Comparison of ENCODE assay signal across 1 cellular context in the genomic region with DNA sequence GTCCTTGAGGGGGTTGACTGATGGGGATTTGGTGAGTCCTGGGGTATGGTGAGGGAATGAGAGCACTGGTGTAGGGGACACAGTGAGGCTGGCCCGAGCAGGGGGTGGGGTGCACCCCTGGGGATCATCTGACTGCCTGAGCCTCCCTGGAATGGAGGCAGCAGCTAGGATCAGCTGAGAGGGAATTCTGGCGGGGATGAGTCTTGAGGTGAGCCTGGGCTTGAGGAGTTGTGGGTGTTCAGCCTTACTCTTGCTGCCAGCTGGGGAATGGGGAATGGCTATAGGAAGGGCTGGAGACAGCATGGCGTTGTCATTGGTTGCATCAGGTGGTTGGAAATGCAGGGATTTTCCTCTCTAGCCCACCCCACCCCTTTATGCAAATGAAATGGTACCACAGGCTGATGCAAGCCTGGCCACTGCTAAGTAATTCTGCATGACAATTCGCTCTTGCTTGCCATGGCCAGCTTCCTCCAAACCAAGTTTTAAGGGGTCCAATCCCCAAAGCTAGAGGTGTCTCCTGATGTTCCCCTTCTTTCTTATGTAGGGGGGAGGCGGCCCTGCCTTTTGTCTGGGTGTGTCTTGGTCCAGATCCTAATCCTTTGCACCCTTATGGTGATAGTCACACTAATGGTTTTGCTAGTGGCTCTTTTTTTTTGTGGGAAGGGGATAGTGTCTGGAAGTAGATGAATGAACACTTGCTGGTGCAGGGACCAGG.
A peak's percentile ranks its signal among the peaks of the same experiment; 100 is the strongest.
TF ChIP-seq lines count a peak whose summit lies in the region.

No MANE protein-coding gene starts in this region.

TF ChIP-seq in GM12878, 131 proteins besides CTCF, POLR2A, EP300 and RAD21 (continues in another document):
- no peak for TF ChIP-seq TBL1XR1 (IDR thresholded peaks at IDR 0.05; ENCODE audit: low read depth, low read length)
- no peak for TF ChIP-seq CREB1 (IDR thresholded peaks at IDR 0.05; ENCODE audit: low read depth)
- no peak for TF ChIP-seq TCF12 (IDR thresholded peaks at IDR 0.05; ENCODE audit: low read depth, low read length)
- TF ChIP-seq ASH2L (IDR thresholded peaks at IDR 0.05; ENCODE audit: borderline replicate concordance, low read depth), result no peak
- 0 out of 2 replicates have a peak, but pooled peaks have one; percentile 36 for TF ChIP-seq YY1 (IDR thresholded peaks at IDR 0.05; ENCODE audit: low read depth, low read length)
- TF ChIP-seq, protein P1, sequence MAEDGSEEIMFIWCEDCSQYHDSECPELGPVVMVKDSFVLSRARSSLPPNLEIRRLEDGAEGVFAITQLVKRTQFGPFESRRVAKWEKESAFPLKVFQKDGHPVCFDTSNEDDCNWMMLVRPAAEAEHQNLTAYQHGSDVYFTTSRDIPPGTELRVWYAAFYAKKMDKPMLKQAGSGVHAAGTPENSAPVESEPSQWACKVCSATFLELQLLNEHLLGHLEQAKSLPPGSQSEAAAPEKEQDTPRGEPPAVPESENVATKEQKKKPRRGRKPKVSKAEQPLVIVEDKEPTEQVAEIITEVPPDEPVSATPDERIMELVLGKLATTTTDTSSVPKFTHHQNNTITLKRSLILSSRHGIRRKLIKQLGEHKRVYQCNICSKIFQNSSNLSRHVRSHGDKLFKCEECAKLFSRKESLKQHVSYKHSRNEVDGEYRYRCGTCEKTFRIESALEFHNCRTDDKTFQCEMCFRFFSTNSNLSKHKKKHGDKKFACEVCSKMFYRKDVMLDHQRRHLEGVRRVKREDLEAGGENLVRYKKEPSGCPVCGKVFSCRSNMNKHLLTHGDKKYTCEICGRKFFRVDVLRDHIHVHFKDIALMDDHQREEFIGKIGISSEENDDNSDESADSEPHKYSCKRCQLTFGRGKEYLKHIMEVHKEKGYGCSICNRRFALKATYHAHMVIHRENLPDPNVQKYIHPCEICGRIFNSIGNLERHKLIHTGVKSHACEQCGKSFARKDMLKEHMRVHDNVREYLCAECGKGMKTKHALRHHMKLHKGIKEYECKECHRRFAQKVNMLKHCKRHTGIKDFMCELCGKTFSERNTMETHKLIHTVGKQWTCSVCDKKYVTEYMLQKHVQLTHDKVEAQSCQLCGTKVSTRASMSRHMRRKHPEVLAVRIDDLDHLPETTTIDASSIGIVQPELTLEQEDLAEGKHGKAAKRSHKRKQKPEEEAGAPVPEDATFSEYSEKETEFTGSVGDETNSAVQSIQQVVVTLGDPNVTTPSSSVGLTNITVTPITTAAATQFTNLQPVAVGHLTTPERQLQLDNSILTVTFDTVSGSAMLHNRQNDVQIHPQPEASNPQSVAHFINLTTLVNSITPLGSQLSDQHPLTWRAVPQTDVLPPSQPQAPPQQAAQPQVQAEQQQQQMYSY (CRISPR knock-in tag; IDR thresholded peaks at IDR 0.05), result no peak
- TF ChIP-seq ZNF274 (IDR thresholded peaks at IDR 0.05; ENCODE audit: insufficient read depth, insufficient read length), result no peak
- TF ChIP-seq EED (IDR thresholded peaks at IDR 0.05; ENCODE audit: low read depth), result 0 out of 2 replicates have a peak, but pooled peaks have one; percentile 22
- TF ChIP-seq SP1 (IDR thresholded peaks at IDR 0.05; ENCODE audit: low read depth, low read length), result peak; percentile 9
- TF ChIP-seq KDM1A (IDR thresholded peaks at IDR 0.05; ENCODE audit: borderline replicate concordance), result no peak
- TF ChIP-seq TARDBP (IDR thresholded peaks at IDR 0.05; ENCODE audit: borderline replicate concordance), result no peak
- TF ChIP-seq HDAC6 (IDR thresholded peaks at IDR 0.05; ENCODE audit: unreplicated experiment), result no peak
- TF ChIP-seq, protein P2, sequence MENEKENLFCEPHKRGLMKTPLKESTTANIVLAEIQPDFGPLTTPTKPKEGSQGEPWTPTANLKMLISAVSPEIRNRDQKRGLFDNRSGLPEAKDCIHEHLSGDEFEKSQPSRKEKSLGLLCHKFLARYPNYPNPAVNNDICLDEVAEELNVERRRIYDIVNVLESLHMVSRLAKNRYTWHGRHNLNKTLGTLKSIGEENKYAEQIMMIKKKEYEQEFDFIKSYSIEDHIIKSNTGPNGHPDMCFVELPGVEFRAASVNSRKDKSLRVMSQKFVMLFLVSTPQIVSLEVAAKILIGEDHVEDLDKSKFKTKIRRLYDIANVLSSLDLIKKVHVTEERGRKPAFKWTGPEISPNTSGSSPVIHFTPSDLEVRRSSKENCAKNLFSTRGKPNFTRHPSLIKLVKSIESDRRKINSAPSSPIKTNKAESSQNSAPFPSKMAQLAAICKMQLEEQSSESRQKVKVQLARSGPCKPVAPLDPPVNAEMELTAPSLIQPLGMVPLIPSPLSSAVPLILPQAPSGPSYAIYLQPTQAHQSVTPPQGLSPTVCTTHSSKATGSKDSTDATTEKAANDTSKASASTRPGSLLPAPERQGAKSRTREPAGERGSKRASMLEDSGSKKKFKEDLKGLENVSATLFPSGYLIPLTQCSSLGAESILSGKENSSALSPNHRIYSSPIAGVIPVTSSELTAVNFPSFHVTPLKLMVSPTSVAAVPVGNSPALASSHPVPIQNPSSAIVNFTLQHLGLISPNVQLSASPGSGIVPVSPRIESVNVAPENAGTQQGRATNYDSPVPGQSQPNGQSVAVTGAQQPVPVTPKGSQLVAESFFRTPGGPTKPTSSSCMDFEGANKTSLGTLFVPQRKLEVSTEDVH (IDR thresholded peaks at IDR 0.05; ENCODE audit: low read depth, partially characterized antibody), result no peak
- TF ChIP-seq, protein P3, sequence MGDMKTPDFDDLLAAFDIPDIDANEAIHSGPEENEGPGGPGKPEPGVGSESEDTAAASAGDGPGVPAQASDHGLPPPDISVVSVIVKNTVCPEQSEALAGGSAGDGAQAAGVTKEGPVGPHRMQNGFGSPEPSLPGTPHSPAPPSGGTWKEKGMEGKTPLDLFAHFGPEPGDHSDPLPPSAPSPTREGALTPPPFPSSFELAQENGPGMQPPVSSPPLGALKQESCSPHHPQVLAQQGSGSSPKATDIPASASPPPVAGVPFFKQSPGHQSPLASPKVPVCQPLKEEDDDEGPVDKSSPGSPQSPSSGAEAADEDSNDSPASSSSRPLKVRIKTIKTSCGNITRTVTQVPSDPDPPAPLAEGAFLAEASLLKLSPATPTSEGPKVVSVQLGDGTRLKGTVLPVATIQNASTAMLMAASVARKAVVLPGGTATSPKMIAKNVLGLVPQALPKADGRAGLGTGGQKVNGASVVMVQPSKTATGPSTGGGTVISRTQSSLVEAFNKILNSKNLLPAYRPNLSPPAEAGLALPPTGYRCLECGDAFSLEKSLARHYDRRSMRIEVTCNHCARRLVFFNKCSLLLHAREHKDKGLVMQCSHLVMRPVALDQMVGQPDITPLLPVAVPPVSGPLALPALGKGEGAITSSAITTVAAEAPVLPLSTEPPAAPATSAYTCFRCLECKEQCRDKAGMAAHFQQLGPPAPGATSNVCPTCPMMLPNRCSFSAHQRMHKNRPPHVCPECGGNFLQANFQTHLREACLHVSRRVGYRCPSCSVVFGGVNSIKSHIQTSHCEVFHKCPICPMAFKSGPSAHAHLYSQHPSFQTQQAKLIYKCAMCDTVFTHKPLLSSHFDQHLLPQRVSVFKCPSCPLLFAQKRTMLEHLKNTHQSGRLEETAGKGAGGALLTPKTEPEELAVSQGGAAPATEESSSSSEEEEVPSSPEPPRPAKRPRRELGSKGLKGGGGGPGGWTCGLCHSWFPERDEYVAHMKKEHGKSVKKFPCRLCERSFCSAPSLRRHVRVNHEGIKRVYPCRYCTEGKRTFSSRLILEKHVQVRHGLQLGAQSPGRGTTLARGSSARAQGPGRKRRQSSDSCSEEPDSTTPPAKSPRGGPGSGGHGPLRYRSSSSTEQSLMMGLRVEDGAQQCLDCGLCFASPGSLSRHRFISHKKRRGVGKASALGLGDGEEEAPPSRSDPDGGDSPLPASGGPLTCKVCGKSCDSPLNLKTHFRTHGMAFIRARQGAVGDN (IDR thresholded peaks at IDR 0.05), result 0 out of 2 replicates have a peak, but pooled peaks have one; percentile 48
- peak; percentile 73 for TF ChIP-seq RELB (IDR thresholded peaks at IDR 0.05; ENCODE audit: low read depth)
- TF ChIP-seq TCF3 (IDR thresholded peaks at IDR 0.05; ENCODE audit: borderline replicate concordance, insufficient read depth, low read depth, low read length), result no peak
- peak; percentile 46; the same call in 1 of the 2 replicates for TF ChIP-seq ATF7 (IDR thresholded peaks at IDR 0.05; ENCODE audit: low read depth)
- no peak for TF ChIP-seq ZNF592 (IDR thresholded peaks at IDR 0.05)
- TF ChIP-seq, protein P4, sequence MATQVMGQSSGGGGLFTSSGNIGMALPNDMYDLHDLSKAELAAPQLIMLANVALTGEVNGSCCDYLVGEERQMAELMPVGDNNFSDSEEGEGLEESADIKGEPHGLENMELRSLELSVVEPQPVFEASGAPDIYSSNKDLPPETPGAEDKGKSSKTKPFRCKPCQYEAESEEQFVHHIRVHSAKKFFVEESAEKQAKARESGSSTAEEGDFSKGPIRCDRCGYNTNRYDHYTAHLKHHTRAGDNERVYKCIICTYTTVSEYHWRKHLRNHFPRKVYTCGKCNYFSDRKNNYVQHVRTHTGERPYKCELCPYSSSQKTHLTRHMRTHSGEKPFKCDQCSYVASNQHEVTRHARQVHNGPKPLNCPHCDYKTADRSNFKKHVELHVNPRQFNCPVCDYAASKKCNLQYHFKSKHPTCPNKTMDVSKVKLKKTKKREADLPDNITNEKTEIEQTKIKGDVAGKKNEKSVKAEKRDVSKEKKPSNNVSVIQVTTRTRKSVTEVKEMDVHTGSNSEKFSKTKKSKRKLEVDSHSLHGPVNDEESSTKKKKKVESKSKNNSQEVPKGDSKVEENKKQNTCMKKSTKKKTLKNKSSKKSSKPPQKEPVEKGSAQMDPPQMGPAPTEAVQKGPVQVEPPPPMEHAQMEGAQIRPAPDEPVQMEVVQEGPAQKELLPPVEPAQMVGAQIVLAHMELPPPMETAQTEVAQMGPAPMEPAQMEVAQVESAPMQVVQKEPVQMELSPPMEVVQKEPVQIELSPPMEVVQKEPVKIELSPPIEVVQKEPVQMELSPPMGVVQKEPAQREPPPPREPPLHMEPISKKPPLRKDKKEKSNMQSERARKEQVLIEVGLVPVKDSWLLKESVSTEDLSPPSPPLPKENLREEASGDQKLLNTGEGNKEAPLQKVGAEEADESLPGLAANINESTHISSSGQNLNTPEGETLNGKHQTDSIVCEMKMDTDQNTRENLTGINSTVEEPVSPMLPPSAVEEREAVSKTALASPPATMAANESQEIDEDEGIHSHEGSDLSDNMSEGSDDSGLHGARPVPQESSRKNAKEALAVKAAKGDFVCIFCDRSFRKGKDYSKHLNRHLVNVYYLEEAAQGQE (IDR thresholded peaks at IDR 0.05; ENCODE audit: low read depth, low read length), result no peak
- TF ChIP-seq, protein P5, sequence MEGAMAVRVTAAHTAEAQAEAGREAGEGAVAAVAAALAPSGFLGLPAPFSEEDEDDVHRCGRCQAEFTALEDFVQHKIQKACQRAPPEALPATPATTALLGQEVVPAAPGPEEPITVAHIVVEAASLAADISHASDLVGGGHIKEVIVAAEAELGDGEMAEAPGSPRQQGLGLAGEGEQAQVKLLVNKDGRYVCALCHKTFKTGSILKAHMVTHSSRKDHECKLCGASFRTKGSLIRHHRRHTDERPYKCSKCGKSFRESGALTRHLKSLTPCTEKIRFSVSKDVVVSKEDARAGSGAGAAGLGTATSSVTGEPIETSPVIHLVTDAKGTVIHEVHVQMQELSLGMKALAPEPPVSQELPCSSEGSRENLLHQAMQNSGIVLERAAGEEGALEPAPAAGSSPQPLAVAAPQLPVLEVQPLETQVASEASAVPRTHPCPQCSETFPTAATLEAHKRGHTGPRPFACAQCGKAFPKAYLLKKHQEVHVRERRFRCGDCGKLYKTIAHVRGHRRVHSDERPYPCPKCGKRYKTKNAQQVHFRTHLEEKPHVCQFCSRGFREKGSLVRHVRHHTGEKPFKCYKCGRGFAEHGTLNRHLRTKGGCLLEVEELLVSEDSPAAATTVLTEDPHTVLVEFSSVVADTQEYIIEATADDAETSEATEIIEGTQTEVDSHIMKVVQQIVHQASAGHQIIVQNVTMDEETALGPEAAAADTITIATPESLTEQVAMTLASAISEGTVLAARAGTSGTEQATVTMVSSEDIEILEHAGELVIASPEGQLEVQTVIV (IDR thresholded peaks at IDR 0.05; ENCODE audit: borderline replicate concordance, partially characterized antibody), result no peak
- no peak for TF ChIP-seq HCFC1 (IDR thresholded peaks at IDR 0.05; ENCODE audit: low read length)
- TF ChIP-seq MTA2 (IDR thresholded peaks at IDR 0.05; ENCODE audit: low read depth), result no peak
- TF ChIP-seq SIN3A (IDR thresholded peaks at IDR 0.05; ENCODE audit: low read depth, low read length), result no peak
- peak; percentile 56 for TF ChIP-seq RELA (IDR thresholded peaks at IDR 0.05; ENCODE audit: borderline replicate concordance, partially characterized antibody)
- TF ChIP-seq IRF4 (IDR thresholded peaks at IDR 0.05; ENCODE audit: low read depth, low read length), result no peak
- peak; percentile 34; the same call in 1 of the 2 replicates for TF ChIP-seq POLR2AphosphoS5 (IDR thresholded peaks at IDR 0.05; ENCODE audit: low read length)
- TF ChIP-seq MEF2B (IDR thresholded peaks at IDR 0.05; ENCODE audit: partially characterized antibody, poor library complexity, severe bottlenecking), result no peak
